In genomic region chr11:39365809-39366436, GRCh38 we compare ENCODE assay signal across 12 cellular contexts.
DNase-seq lines count a peak whose midpoint lies in the region; ATAC-seq, FAIRE-seq and TF ChIP-seq lines count a peak whose summit lies in the region.
"Had no signal": no experiment of that assay in that cellular context is flagged by ENCODE, and none has a peak within 500 bp of the region (broad histone marks: within the 10 kb centered on the region; RNA-seq: fewer than 3 reads in every experiment).

No MANE protein-coding gene starts in this region.

- no peak overlapping the region for H3K4me3 Mint-ChIP-seq in T-helper 17 cell
- H3K4me3 Mint-ChIP-seq: stimulated activated naive CD8-positive, alpha-beta T cell treated with anti-CD3 and anti-CD28 coated beads, Interleukin-15, amount 100 ng/mL, for 72 hours had no signal

- peaks cover 24% of the 10 kb centered on the region for H3K4me1 Mint-ChIP-seq in T-helper 17 cell
- H3K4me1 Mint-ChIP-seq: stimulated activated naive CD8-positive, alpha-beta T cell treated with anti-CD3 and anti-CD28 coated beads, Interleukin-15, amount 100 ng/mL, for 72 hours had no signal

- TF ChIP-seq CTCF in 22Rv1 (IDR thresholded peaks at IDR 0.05) (peak; percentile 45), RWPE2 (IDR thresholded peaks at IDR 0.05; ENCODE audit: poor library complexity, severe bottlenecking) (peak; percentile 79)

- no peak overlapping the region for H3K4me3 ChIP-seq in RWPE2 (ENCODE audit: severe bottlenecking)
- H3K4me3 ChIP-seq: BLaER1 treated with 17β-estradiol and CSF1 and Interleukin-3, amounts not matched to agents 10 nM and 100 nM; right lobe of liver had no signal

- H3K9me3 ChIP-seq in RWPE2 (ENCODE audit: severe bottlenecking) (no peaks in the 10 kb centered on the region), T-helper 17 cell (ENCODE audit: control insufficient read depth, low read length, poor library complexity, severe bottlenecking) (no peaks in the 10 kb centered on the region)
- H3K9me3 ChIP-seq: BLaER1 treated with 17β-estradiol and CSF1 and Interleukin-3, amounts not matched to agents 10 nM and 100 nM; right lobe of liver had no signal

- H3K27me3 Mint-ChIP-seq in T-helper 17 cell: no peaks in the 10 kb centered on the region
- H3K27me3 Mint-ChIP-seq: stimulated activated naive CD8-positive, alpha-beta T cell treated with anti-CD3 and anti-CD28 coated beads, Interleukin-15, amount 100 ng/mL, for 72 hours had no signal

- FAIRE-seq in H54 (lab: Jason Lieb, UNC): peak; percentile 94

- ATAC-seq in RWPE2 (ENCODE audit: low read depth) (peak; percentile 90), HG03439 (IDR thresholded peaks at IDR 0.05; ENCODE audit: unreplicated experiment) (no peak), HG03280 (IDR thresholded peaks at IDR 0.05; ENCODE audit: unreplicated experiment) (no peak), T-helper 17 cell (no peak)
- ATAC-seq: stimulated activated naive CD8-positive, alpha-beta T cell treated with anti-CD3 and anti-CD28 coated beads, Interleukin-15, amount 100 ng/mL, for 72 hours had no signal

- no peak overlapping the region for H3K27ac Mint-ChIP-seq in T-helper 17 cell
- H3K27ac Mint-ChIP-seq: stimulated activated naive CD8-positive, alpha-beta T cell treated with anti-CD3 and anti-CD28 coated beads, Interleukin-15, amount 100 ng/mL, for 72 hours had no signal

- H3K36me3 ChIP-seq in RWPE2 (ENCODE audit: low read depth): no peaks in the 10 kb centered on the region
- H3K36me3 ChIP-seq: BLaER1 treated with 17β-estradiol and CSF1 and Interleukin-3, amounts not matched to agents 10 nM and 100 nM; right lobe of liver had no signal

- no peaks in the 10 kb centered on the region for H3K36me3 Mint-ChIP-seq in T-helper 17 cell (ENCODE audit: low read depth)

- no peaks in the 10 kb centered on the region for H3K27me3 ChIP-seq in RWPE2 (ENCODE audit: insufficient read depth, poor library complexity, severe bottlenecking)
- H3K27me3 ChIP-seq: BLaER1 treated with 17β-estradiol and CSF1 and Interleukin-3, amounts not matched to agents 10 nM and 100 nM; right lobe of liver had no signal

- no peak for TF ChIP-seq POLR2A in H54 (IDR thresholded peaks at IDR 0.05; ENCODE audit: low read depth, low read length)

- H3K4me1 ChIP-seq in RWPE2 (ENCODE audit: insufficient read depth, poor library complexity, severe bottlenecking): no peaks in the 10 kb centered on the region
- H3K4me1 ChIP-seq: right lobe of liver had no signal

- DNase-seq in H54 (ENCODE audit: insufficient read length, low spot score) (peak; percentile 26), RWPE2 (ENCODE audit: low spot score) (no peak), hepatic stellate cell (ENCODE audit: low spot score) (peak; percentile 3), substantia nigra (lab: John Stamatoyannopoulos, UW) (no peak), T-helper 17 cell (no peak)
- DNase-seq: NCI-H146; right lobe of liver; stimulated activated naive CD8-positive, alpha-beta T cell treated with anti-CD3 and anti-CD28 coated beads, Interleukin-15, amount 100 ng/mL, for 72 hours had no signal

- no peak overlapping the region for H3K27ac ChIP-seq in 22Rv1
- no peak overlapping the region for H3K27ac ChIP-seq in RWPE2 (ENCODE audit: poor library complexity, severe bottlenecking)
- no peak overlapping the region for H3K27ac ChIP-seq in substantia nigra (ENCODE audit: low read depth, low read length, poor library complexity, severe bottlenecking)
- H3K27ac ChIP-seq: BLaER1 treated with 17β-estradiol and CSF1 and Interleukin-3, amounts not matched to agents 10 nM and 100 nM; right lobe of liver had no signal

Comparison
In these comparisons a context has a peak if more than half of its experiments do, and no peak if none do; other contexts are left out.
1. DNase-seq: peak in H54 (single experiment) and hepatic stellate cell (single experiment); none in RWPE2 (single experiment), substantia nigra (0 of 49) and T-helper 17 cell (0 of 3).